8 cellular contexts compared by ENCODE assay signal in genomic region chr19:1259206-1259872, GRCh38. TPM values are rescaled to one million over a fixed set of nuclear protein-coding genes. Genes with fewer than 3 reads are reported as not detected.
DNase-seq lines count a peak whose midpoint lies in the region; ATAC-seq and TF ChIP-seq lines count a peak whose summit lies in the region.

No MANE protein-coding gene starts in this region.

- peaks cover 76% of the 10 kb centered on the region for H4K20me1 ChIP-seq in BLaER1

- DNase-seq in NB4 (ENCODE audit: low read depth) (peak; percentile 61), activated T-cell treated with anti-CD3 and anti-CD28 coated beads for 1 hour (ENCODE audit: low read depth) (peak; percentile 50), esophagus muscularis mucosa (ENCODE audit: extremely low spot score) (no peak), neural crest cell (ENCODE audit: low read depth, low spot score) (no peak), COLO829 (ENCODE audit: low spot score) (no peak)

- H3K4me1 Mint-ChIP-seq in neural crest cell = peaks cover 54% of the 10 kb centered on the region

- H3K9me3 ChIP-seq in BLaER1 (no peaks in the 10 kb centered on the region), esophagus muscularis mucosa (no peaks in the 10 kb centered on the region)

- WGBS in esophagus muscularis mucosa = 20% methylated on average over 10 of the region's 17 CpGs

- H3K4me3 ChIP-seq in BLaER1 (peak overlapping the region; percentile 76), NB4 (ENCODE audit: low read depth, low read length) (no peak overlapping the region), esophagus muscularis mucosa (peak overlapping the region; percentile 24 to 44 (median 31))

- TF ChIP-seq EP300 in esophagus muscularis mucosa (IDR thresholded peaks at IDR 0.05) = no peak

- H3K27me3 ChIP-seq in BLaER1 = no peaks in the 10 kb centered on the region
- peaks cover 0 to 3% (median 0%) of the 10 kb centered on the region in 4 donors for H3K27me3 ChIP-seq in esophagus muscularis mucosa

- peak; percentile 26 for ATAC-seq in GM19452 (IDR thresholded peaks at IDR 0.05; ENCODE audit: unreplicated experiment)
- ATAC-seq in HG02610 (IDR thresholded peaks at IDR 0.05; ENCODE audit: unreplicated experiment) = no peak

- TF ChIP-seq CTCF in NB4 (IDR thresholded peaks at IDR 0.05; ENCODE audit: low read depth, low read length) (no peak), esophagus muscularis mucosa (IDR thresholded peaks at IDR 0.05) (no peak), neural crest cell (conservative IDR thresholded peaks at IDR 0.05) (no peak)

- H3K4me1 ChIP-seq in BLaER1 (peaks cover 96% of the 10 kb centered on the region), esophagus muscularis mucosa (peaks cover 83 to 90% (median 87%) of the 10 kb centered on the region in 4 donors)

- H3K36me3 ChIP-seq in BLaER1 (peaks cover 40% of the 10 kb centered on the region), esophagus muscularis mucosa (peaks cover 27 to 41% (median 40%) of the 10 kb centered on the region in 4 donors)

- intact Hi-C loops in esophagus muscularis mucosa (cut with DNase I) = no loop called here

- peak overlapping the region; percentile 71 for H3K27ac Mint-ChIP-seq in neural crest cell (ENCODE audit: unreplicated experiment)

- peak overlapping the region; percentile 86 for H3K4me3 Mint-ChIP-seq in neural crest cell

- peaks cover 9% of the 10 kb centered on the region for H3K36me3 Mint-ChIP-seq in neural crest cell (ENCODE audit: low read depth)

- H3K9me3 Mint-ChIP-seq in neural crest cell = no peaks in the 10 kb centered on the region

- TF ChIP-seq POLR2A in NB4 (IDR thresholded peaks at IDR 0.05; ENCODE audit: extremely low read depth, insufficient read length) (no peak), esophagus muscularis mucosa (IDR thresholded peaks at IDR 0.05; ENCODE audit: low read depth) (no peak)

- peak overlapping the region; percentile 71 for H3K27ac ChIP-seq in BLaER1
- peak overlapping the region; percentile 99 to 100 (median 100) for H3K27ac ChIP-seq in esophagus muscularis mucosa (replicated peaks in 1 of 4)

- H3K27me3 Mint-ChIP-seq in neural crest cell (ENCODE audit: low read depth) = peaks cover 30% of the 10 kb centered on the region

- H3K4me2 ChIP-seq in BLaER1 = peak overlapping the region; percentile 100

- peak overlapping the region; percentile 63; the same call in 1 of the 2 replicates for H3K9ac ChIP-seq in BLaER1

RNA-seq across cellular contexts. Expression of gene CIRBP, which starts 9.8 kb away (rescaled TPM):
- 100 to 1,000 TPM; 236 to 601 (median 429) TPM for total RNA-seq in esophagus muscularis mucosa
- total RNA-seq in neural crest cell = 414 and 421 TPM in 2 replicates

RNA-seq across cellular contexts. Expression of gene MIDN, which starts 11.0 kb away (rescaled TPM):
- total RNA-seq in esophagus muscularis mucosa = 10 to 100 TPM; 20.3 to 72.2 (median 31.8) TPM
- 177 and 187 TPM in 2 replicates for total RNA-seq in neural crest cell

RNA-seq across cellular contexts. Expression of gene FAM174C, which starts 16.0 kb away (rescaled TPM):
- 10 to 100 TPM; 24.9 to 58.9 (median 43.6) TPM for total RNA-seq in esophagus muscularis mucosa
- 33.3 and 36.6 TPM in 2 replicates for total RNA-seq in neural crest cell

RNA-seq across cellular contexts. Expression of gene ATP5F1D, which starts 17.8 kb away (rescaled TPM):
- 100 to 1,000 TPM in 2 of 4 donors, 10 to 100 TPM in 2; 77.5 to 140 (median 109) TPM for total RNA-seq in esophagus muscularis mucosa
- 140 and 141 TPM in 2 replicates for total RNA-seq in neural crest cell

RNA-seq across cellular contexts. Expression of gene CBARP, which starts 21.5 kb away (rescaled TPM):
- total RNA-seq in esophagus muscularis mucosa (1 to 10 TPM in 1 of 4 donors, under 1 TPM in 2, not detected in 1; 0.58 to 1.0 (median 0.99) TPM), neural crest cell (26.2 and 27.1 TPM in 2 replicates)

Comparison
In these comparisons a context has a peak if more than half of its experiments do, and no peak if none do; other contexts are left out.
1. DNase-seq: peak in NB4 (single experiment) and activated T-cell treated with anti-CD3 and anti-CD28 coated beads for 1 hour (single experiment); none in esophagus muscularis mucosa (single experiment), neural crest cell (single experiment) and COLO829 (single experiment).